ENCODE assay signal across 10 cellular contexts in genomic region chr5:132258102-132259060, GRCh38. TPM values are rescaled to one million over a fixed set of nuclear protein-coding genes. Genes with fewer than 3 reads are reported as not detected.
DNase-seq lines count a peak whose midpoint lies in the region; ATAC-seq, FAIRE-seq and TF ChIP-seq lines count a peak whose summit lies in the region.
"Had no signal": no experiment of that assay in that cellular context is flagged by ENCODE, and none has a peak within 500 bp of the region (broad histone marks: within the 10 kb centered on the region; RNA-seq: fewer than 3 reads in every experiment).

No MANE protein-coding gene starts in this region.

- no peak for TF ChIP-seq RAD21 in K562 (CRISPR knock-in tag; conservative IDR thresholded peaks at IDR 0.05 in 1 of 2, IDR thresholded peaks at IDR 0.05 in 1 of 2)

- peak overlapping the region; percentile 78 for H3K27ac Mint-ChIP-seq in HFFc6

- H3K36me3 Mint-ChIP-seq in HFFc6 (ENCODE audit: low read depth) = no peaks in the 10 kb centered on the region
- no peaks in the 10 kb centered on the region for H3K36me3 Mint-ChIP-seq in activated T-cell treated with anti-CD3 and anti-CD28 coated beads, Interleukin-2, amount 50 U/mL, for 4 hours (ENCODE audit: insufficient read depth)

- peaks cover 36% of the 10 kb centered on the region for H3K79me2 ChIP-seq in K562 (ENCODE audit: control insufficient read depth, insufficient read depth, low read length)

- peak; percentile 86 for FAIRE-seq in K562 (lab: Jason Lieb, UNC)

- H3K4me1 Mint-ChIP-seq in HFFc6 (ENCODE audit: low read depth) = peaks cover 50% of the 10 kb centered on the region
- peaks cover 9% of the 10 kb centered on the region for H3K4me1 Mint-ChIP-seq in activated T-cell treated with anti-CD3 and anti-CD28 coated beads, Interleukin-2, amount 50 U/mL, for 4 hours (ENCODE audit: low read depth)

- intact Hi-C loops in K562 (cut with micrococcal nuclease) = no loop called here
- intact Hi-C loops in spleen (cut with DNase I; ENCODE audit: low total_unique reads) = no loop called here

- H3K9me3 ChIP-seq in K562 (replicated peaks; ENCODE audit: control insufficient read depth, insufficient read depth, low read depth, low read length) = no peaks in the 10 kb centered on the region; the same call in 1 of the 2 replicates
- no peaks in the 10 kb centered on the region for H3K9me3 ChIP-seq in iPS-20b (ENCODE audit: insufficient read depth, low read depth, low read length)
- H3K9me3 ChIP-seq in spleen = no peaks in the 10 kb centered on the region

- H3K27me3 Mint-ChIP-seq in HFFc6 (ENCODE audit: insufficient read depth) = peaks cover 7% of the 10 kb centered on the region
- H3K27me3 Mint-ChIP-seq in activated T-cell treated with anti-CD3 and anti-CD28 coated beads, Interleukin-2, amount 50 U/mL, for 4 hours (ENCODE audit: low read depth) = peaks cover 17% of the 10 kb centered on the region

- TF ChIP-seq CTCF in HFFc6 (IDR thresholded peaks at IDR 0.05) (no peak), K562 (IDR thresholded peaks at IDR 0.05 in 2 of 3, conservative IDR thresholded peaks at IDR 0.05 in 1 of 3; ENCODE audit: insufficient read depth in 2 of 3, low read depth in 1 of 3, low read length in 3 of 3) (no peak), spleen (IDR thresholded peaks at IDR 0.05 in 8 of 11, conservative IDR thresholded peaks at IDR 0.05 in 3 of 11) (no peak)

- peak overlapping the region; percentile 27 for H2AFZ ChIP-seq in K562 (ENCODE audit: low read depth, low read length)

- H3K4me2 ChIP-seq in K562 (ENCODE audit: insufficient read depth, low read length) = peak overlapping the region; percentile 74

- BruUV-seq in K562 (replicated peaks; lab: Mats Ljungman, UMichigan) = no TSS peak

- no peaks in the 10 kb centered on the region for H3K9me3 Mint-ChIP-seq in HFFc6
- no peaks in the 10 kb centered on the region for H3K9me3 Mint-ChIP-seq in activated T-cell treated with anti-CD3 and anti-CD28 coated beads, Interleukin-2, amount 50 U/mL, for 4 hours

- 0 out of 2 replicates have a peak, but pooled peaks cover 4% of the 10 kb centered on the region for H4K20me1 ChIP-seq in K562 (replicated peaks; ENCODE audit: control insufficient read depth, insufficient read depth, low read length)

- WGBS in K562 (ENCODE audit: insufficient coverage, low coverage, missing lambda C conversion rate) = 19% methylated on average over 16 of the region's 19 CpGs
- WGBS in spleen, 5 donors = 63 to 85% (median 70%) methylated on average over 14 to 19 of the region's 19 CpGs

- no peak for TF ChIP-seq EP300 in K562 (IDR thresholded peaks at IDR 0.05; ENCODE audit: low read length)

- peak overlapping the region; percentile 63 for H3K4me3 ChIP-seq in K562
- peak overlapping the region; percentile 67 for H3K4me3 ChIP-seq in iPS-20b (ENCODE audit: low read length)
- H3K4me3 ChIP-seq in spleen = peak overlapping the region in 6 of 8 donors; percentile 17 to 63 (median 30)

- H3K4me1 ChIP-seq in K562 (replicated peaks in 1 of 2; ENCODE audit: control insufficient read depth in 2 of 2, insufficient read depth in 2 of 2, low read length in 2 of 2) (peaks cover 33 to 57% of the 10 kb centered on the region in 2 experiments), iPS-20b (ENCODE audit: insufficient read depth, low read length) (no peaks in the 10 kb centered on the region), spleen (peaks cover 0 to 29% (median 11%) of the 10 kb centered on the region in 6 donors)

- POLR2A ChIA-PET in K562 (lab: Yijun Ruan, JAX) = interaction anchor here (0.7 to 1.6 kb wide), 5 partner anchors 8 to 35 kb away, joined by 3 to 5 read pairs (median 3); no protein-coding TSS in a partner anchor

- TF ChIP-seq POLR2A in K562 (conservative IDR thresholded peaks at IDR 0.05) (no peak; the same call in 1 of the 2 replicates), spleen (IDR thresholded peaks at IDR 0.05) (no peak)

- H3K27me3 ChIP-seq in K562 (ENCODE audit: control insufficient read depth in 2 of 2, insufficient read depth in 2 of 2, low read length in 2 of 2) = no peaks in the 10 kb centered on the region
- H3K27me3 ChIP-seq in iPS-20b (ENCODE audit: insufficient read depth, low read length) = peaks cover 26% of the 10 kb centered on the region
- H3K27me3 ChIP-seq in spleen (replicated peaks in 1 of 7) = peaks cover 0 to 26% (median 14%) of the 10 kb centered on the region in 7 donors

- H3K36me3 ChIP-seq in K562 (ENCODE audit: control insufficient read depth, insufficient read depth, low read length) (peaks cover 19% of the 10 kb centered on the region; the same call in 2 of the 3 replicates), iPS-20b (ENCODE audit: insufficient read depth, low read depth, low read length) (no peaks in the 10 kb centered on the region), spleen (no peaks in the 10 kb centered on the region)

- peak overlapping the region; percentile 58 for H3K4me3 Mint-ChIP-seq in HFFc6
- H3K4me3 Mint-ChIP-seq in activated T-cell treated with anti-CD3 and anti-CD28 coated beads, Interleukin-2, amount 50 U/mL, for 4 hours = no peak overlapping the region

- H3K27ac ChIP-seq in K562 (ENCODE audit: extremely low read depth, low read depth, low read length) (peak overlapping the region; percentile 74), iPS-20b (ENCODE audit: low read length) (no peak overlapping the region), spleen (peak overlapping the region in 7 of 8 donors; percentile 60 to 77 (median 74))

- DNase-seq in HFFc6 (no peak), K562 (ENCODE audit: extremely low read depth in 1 of 4, low spot score in 3 of 4) (peak in 3 of 4 experiments; percentile 43 to 59 (median 58)), spleen (peak; percentile 65)
- DNase-seq in stimulated activated CD4-positive, alpha-beta T cell treated with anti-CD3 and anti-CD28 coated beads, Interleukin-4, amount 100 ng/mL, for 24 hours = no peak
- no peak for DNase-seq in activated T-cell treated with anti-CD3 and anti-CD28 coated beads, Interleukin-2, amount 50 U/mL, for 4 hours
- DNase-seq: cortex of kidney, NCI-H1694 had no signal

- H3K9me1 ChIP-seq in K562 (ENCODE audit: control insufficient read depth, insufficient read depth, low read length) = no peaks in the 10 kb centered on the region

- ATAC-seq in K562 = peak; percentile 74
- no peak for ATAC-seq in HG02763 (IDR thresholded peaks at IDR 0.05; ENCODE audit: unreplicated experiment)
- ATAC-seq in GM21526 (IDR thresholded peaks at IDR 0.05; ENCODE audit: low FRiP score, unreplicated experiment) = no peak
- ATAC-seq in activated T-cell treated with anti-CD3 and anti-CD28 coated beads, Interleukin-2, amount 50 U/mL, for 4 hours = no peak

- H3K9ac ChIP-seq in K562 (ENCODE audit: insufficient read depth in 1 of 2, low read depth in 2 of 2, low read length in 2 of 2) = peak overlapping the region; percentile 72 to 93
- H3K9ac ChIP-seq in iPS-20b (ENCODE audit: low read depth, low read length) = peak overlapping the region; percentile 63; the same call in 1 of the 2 replicates

- CTCF ChIA-PET in K562 (lab: Yijun Ruan, JAX; ENCODE audit: low intra/inter-chr PET ratio) = no interaction called here

- in situ Hi-C loops in K562 (cut with MboI) = no loop called here

RNA-seq across cellular contexts. Expression of gene PDLIM4, which starts 0.9 kb away (rescaled TPM):
- total RNA-seq in HFFc6 (2021; fragmentation: NEBNext Ultra II Directional; extraction: Animal tissue kit (Norgen Biotek cat#: 25700)) = 10 to 100 TPM in 4 of 6 experiments, 1 to 10 TPM in 2; 2.5 to 26.4 (median 23.7) TPM
- 15.3 and 55.6 TPM in 2 replicates for total RNA-seq in K562 (2011; cell fraction: chromatin; rRNA removed; ENCODE audit: low replicate concordance)
- total RNA-seq in K562 (2011; cell fraction: nucleolus; rRNA removed) = 40.3 and 43.7 TPM in 2 replicates
- 22.2 and 23.8 TPM in 2 replicates for total RNA-seq in K562 (2011; cell fraction: nucleoplasm; rRNA removed)
- total RNA-seq in K562 (2014; rRNA removed) (13.1 and 22.8 TPM in 2 replicates), K562 (2014; rRNA removed; fragmentation: Illumina TruSeq; extraction: Trizol) (3.5 and 4.5 TPM in 2 replicates), K562 (2015; rRNA removed; fragmentation: Illumina TruSeq; extraction: Trizol) (12.1 and 12.3 TPM in 2 replicates), K562 (2021) (31.5 and 32.8 TPM in 2 replicates), spleen (10 to 100 TPM in 1 of 7 donors, 1 to 10 TPM in 6; 3.5 to 17.4 (median 9.0) TPM)
- polyA plus RNA-seq in K562 (2011; rRNA removed) (13.6 and 17.2 TPM in 2 replicates), K562 (2014; fragmentation: Illumina TruSeq; extraction: Trizol) (28.9 and 44.6 TPM in 2 replicates), K562 (2014; fragmentation: Nextera tagmentation; extraction: Ambion mirVana) (under 1 TPM; 0.28 to 0.73 TPM), K562 (2014; rRNA removed) (14.0 and 21.3 TPM in 2 replicates), spleen (10 to 100 TPM in 1 of 3 donors, 1 to 10 TPM in 2; 7.5 to 16.9 (median 9.0) TPM)
- polyA plus RNA-seq in K562 (2011; cell fraction: cytosol; rRNA removed) = 29.6 and 178 TPM in 2 replicates
- 34.4 and 101 TPM in 2 replicates for polyA plus RNA-seq in K562 (2011; cell fraction: nucleus; rRNA removed)
- polyA plus RNA-seq in K562 (2012) = 25.0 and 31.0 TPM in 2 replicates
- 3.7 and 7.8 TPM in 2 replicates for polyA minus RNA-seq in K562 (2011; rRNA and poly(A)+ RNA removed)
- 29.4 and 30.8 TPM in 2 replicates for polyA minus RNA-seq in K562 (2011; cell fraction: cytosol; rRNA and poly(A)+ RNA removed)
- 19.0 and 26.5 TPM in 2 replicates for polyA minus RNA-seq in K562 (2011; cell fraction: nucleus; rRNA and poly(A)+ RNA removed)
- total RNA-seq in activated T-cell treated with anti-CD3 and anti-CD28 coated beads, Interleukin-2, amount 50 U/mL, for 4 hours = under 1 TPM; 0.32 to 0.43 (median 0.35) TPM

RNA-seq across cellular contexts. Expression of gene P4HA2, which starts 30.7 kb away (rescaled TPM):
- total RNA-seq in HFFc6 (2021; fragmentation: NEBNext Ultra II Directional; extraction: Animal tissue kit (Norgen Biotek cat#: 25700)) = 100 to 1,000 TPM; 136 to 198 (median 142) TPM
- 85.5 and 109 TPM in 2 replicates for total RNA-seq in K562 (2011; cell fraction: chromatin; rRNA removed; ENCODE audit: low replicate concordance)
- 93.4 and 102 TPM in 2 replicates for total RNA-seq in K562 (2011; cell fraction: nucleolus; rRNA removed)
- total RNA-seq in K562 (2011; cell fraction: nucleoplasm; rRNA removed) = 98.7 and 106 TPM in 2 replicates
- total RNA-seq in K562 (2014; rRNA removed) (11.9 and 12.1 TPM in 2 replicates), K562 (2014; rRNA removed; fragmentation: Illumina TruSeq; extraction: Trizol) (11.6 and 12.7 TPM in 2 replicates), K562 (2015; rRNA removed; fragmentation: Illumina TruSeq; extraction: Trizol) (11.2 and 11.4 TPM in 2 replicates), K562 (2021) (14.2 and 14.3 TPM in 2 replicates), spleen (10 to 100 TPM in 6 of 7 donors, 1 to 10 TPM in 1; 8.2 to 38.1 (median 15.6) TPM)
- polyA plus RNA-seq in K562 (2011; rRNA removed) (50.0 and 59.7 TPM in 2 replicates), K562 (2014; fragmentation: Illumina TruSeq; extraction: Trizol) (10.7 and 12.5 TPM in 2 replicates), K562 (2014; fragmentation: Nextera tagmentation; extraction: Ambion mirVana) (10 to 100 TPM; 17.9 to 29.2 TPM), K562 (2014; rRNA removed) (9.6 and 10.7 TPM in 2 replicates), spleen (1 to 10 TPM; 2.7 to 4.8 (median 4.1) TPM)
- 34.9 and 51.8 TPM in 2 replicates for polyA plus RNA-seq in K562 (2011; cell fraction: cytosol; rRNA removed)
- polyA plus RNA-seq in K562 (2011; cell fraction: nucleus; rRNA removed) = 59.8 and 76.7 TPM in 2 replicates
- polyA plus RNA-seq in K562 (2012) = 20.8 and 31.5 TPM in 2 replicates
- polyA minus RNA-seq in K562 (2011; rRNA and poly(A)+ RNA removed) = 50.0 and 59.9 TPM in 2 replicates
- polyA minus RNA-seq in K562 (2011; cell fraction: cytosol; rRNA and poly(A)+ RNA removed) = 21.2 and 21.5 TPM in 2 replicates
- polyA minus RNA-seq in K562 (2011; cell fraction: nucleus; rRNA and poly(A)+ RNA removed) = 18.2 and 27.4 TPM in 2 replicates
- total RNA-seq in activated T-cell treated with anti-CD3 and anti-CD28 coated beads, Interleukin-2, amount 50 U/mL, for 4 hours = 1 to 10 TPM in 2 of 3 donors, under 1 TPM in 1; 0.86 to 3.5 (median 1.3) TPM

RNA-seq across cellular contexts. Expression of gene SLC22A4, which starts 35.8 kb away (rescaled TPM):
- total RNA-seq in HFFc6 (2021; fragmentation: NEBNext Ultra II Directional; extraction: Animal tissue kit (Norgen Biotek cat#: 25700)) = 10 to 100 TPM; 10.8 to 12.6 (median 11.4) TPM
- total RNA-seq in K562 (2011; cell fraction: chromatin; rRNA removed; ENCODE audit: low replicate concordance) = 10.8 and 13.1 TPM in 2 replicates
- total RNA-seq in K562 (2011; cell fraction: nucleolus; rRNA removed) = 15.8 and 21.3 TPM in 2 replicates
- total RNA-seq in K562 (2011; cell fraction: nucleoplasm; rRNA removed) = 10.2 and 12.6 TPM in 2 replicates
- total RNA-seq in K562 (2014; rRNA removed) (6.5 and 7.9 TPM in 2 replicates), K562 (2014; rRNA removed; fragmentation: Illumina TruSeq; extraction: Trizol) (5.7 and 6.2 TPM in 2 replicates), K562 (2015; rRNA removed; fragmentation: Illumina TruSeq; extraction: Trizol) (4.5 and 4.8 TPM in 2 replicates), K562 (2021) (7.6 and 9.6 TPM in 2 replicates), spleen (10 to 100 TPM in 4 of 7 donors, 1 to 10 TPM in 3; 6.3 to 25.1 (median 11.5) TPM)
- polyA plus RNA-seq in K562 (2011; rRNA removed) (5.2 and 9.5 TPM in 2 replicates), K562 (2014; fragmentation: Illumina TruSeq; extraction: Trizol) (5.8 and 6.1 TPM in 2 replicates), K562 (2014; fragmentation: Nextera tagmentation; extraction: Ambion mirVana) (1 to 10 TPM; 2.7 to 2.9 TPM), K562 (2014; rRNA removed) (6.0 and 7.0 TPM in 2 replicates), spleen (1 to 10 TPM in 2 of 3 donors, under 1 TPM in 1; 0.47 to 2.3 (median 1.7) TPM)
- polyA plus RNA-seq in K562 (2011; cell fraction: cytosol; rRNA removed) = 3.8 and 8.4 TPM in 2 replicates
- 9.1 and 22.6 TPM in 2 replicates for polyA plus RNA-seq in K562 (2011; cell fraction: nucleus; rRNA removed)
- polyA plus RNA-seq in K562 (2012) = 1.1 and 2.8 TPM in 2 replicates
- polyA minus RNA-seq in K562 (2011; rRNA and poly(A)+ RNA removed) = 4.2 and 9.2 TPM in 2 replicates
- polyA minus RNA-seq in K562 (2011; cell fraction: cytosol; rRNA and poly(A)+ RNA removed) = 4.4 and 7.5 TPM in 2 replicates
- polyA minus RNA-seq in K562 (2011; cell fraction: nucleus; rRNA and poly(A)+ RNA removed) = 7.0 and 13.3 TPM in 2 replicates
- 1 to 10 TPM; 1.4 to 2.8 (median 1.8) TPM for total RNA-seq in activated T-cell treated with anti-CD3 and anti-CD28 coated beads, Interleukin-2, amount 50 U/mL, for 4 hours

Comparison
In these comparisons a context has a peak if more than half of its experiments do, and no peak if none do; other contexts are left out.
1. DNase-seq: peak in K562 (3 of 4) and spleen (single experiment); none in HFFc6 (single experiment), stimulated activated CD4-positive, alpha-beta T cell treated with anti-CD3 and anti-CD28 coated beads, Interleukin-4, amount 100 ng/mL, for 24 hours (single experiment) and activated T-cell treated with anti-CD3 and anti-CD28 coated beads, Interleukin-2, amount 50 U/mL, for 4 hours (single experiment).
2. Peak in every context shown above with its lines, with median percentiles within 50 percentile points of each other: H3K4me3 ChIP-seq.